ENCODE assay signal across 1 cellular context in the genomic region with DNA sequence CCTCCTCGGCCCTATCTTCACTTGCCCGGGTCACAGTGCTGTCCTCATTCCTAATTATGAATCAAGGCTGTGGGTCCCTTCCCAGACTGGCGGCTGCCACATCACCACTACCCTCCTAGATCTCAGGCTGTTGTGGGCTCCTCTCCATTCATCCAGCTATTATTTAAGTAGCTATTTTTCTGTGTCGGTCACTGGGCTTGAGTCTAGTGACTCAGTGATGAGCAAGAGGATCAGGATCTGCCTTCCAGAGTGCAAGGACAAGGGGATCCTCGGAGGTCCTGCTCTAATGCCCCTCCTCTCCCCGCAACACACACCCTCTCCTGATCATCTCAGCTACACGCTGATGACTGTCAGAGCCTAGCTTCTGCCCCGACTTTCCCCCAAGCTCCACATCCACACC.
TF ChIP-seq lines count a peak whose summit lies in the region.

No MANE protein-coding gene starts in this region.

TF ChIP-seq in HepG2, 621 proteins besides CTCF, POLR2A, EP300 and RAD21 (continued from another document):
- TF ChIP-seq, protein P1, sequence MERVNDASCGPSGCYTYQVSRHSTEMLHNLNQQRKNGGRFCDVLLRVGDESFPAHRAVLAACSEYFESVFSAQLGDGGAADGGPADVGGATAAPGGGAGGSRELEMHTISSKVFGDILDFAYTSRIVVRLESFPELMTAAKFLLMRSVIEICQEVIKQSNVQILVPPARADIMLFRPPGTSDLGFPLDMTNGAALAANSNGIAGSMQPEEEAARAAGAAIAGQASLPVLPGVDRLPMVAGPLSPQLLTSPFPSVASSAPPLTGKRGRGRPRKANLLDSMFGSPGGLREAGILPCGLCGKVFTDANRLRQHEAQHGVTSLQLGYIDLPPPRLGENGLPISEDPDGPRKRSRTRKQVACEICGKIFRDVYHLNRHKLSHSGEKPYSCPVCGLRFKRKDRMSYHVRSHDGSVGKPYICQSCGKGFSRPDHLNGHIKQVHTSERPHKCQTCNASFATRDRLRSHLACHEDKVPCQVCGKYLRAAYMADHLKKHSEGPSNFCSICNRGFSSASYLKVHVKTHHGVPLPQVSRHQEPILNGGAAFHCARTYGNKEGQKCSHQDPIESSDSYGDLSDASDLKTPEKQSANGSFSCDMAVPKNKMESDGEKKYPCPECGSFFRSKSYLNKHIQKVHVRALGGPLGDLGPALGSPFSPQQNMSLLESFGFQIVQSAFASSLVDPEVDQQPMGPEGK (CRISPR knock-in tag; IDR thresholded peaks at IDR 0.05) = no peak
- TF ChIP-seq MLLT10 (CRISPR knock-in tag; IDR thresholded peaks at IDR 0.05) (no peak), SOX6 (IDR thresholded peaks at IDR 0.05) (no peak), SOX6 (CRISPR knock-in tag; IDR thresholded peaks at IDR 0.05) (no peak), NR2F6 (IDR thresholded peaks at IDR 0.05) (no peak), NR2F6 (CRISPR knock-in tag; IDR thresholded peaks at IDR 0.05) (no peak)
- TF ChIP-seq, protein P2, sequence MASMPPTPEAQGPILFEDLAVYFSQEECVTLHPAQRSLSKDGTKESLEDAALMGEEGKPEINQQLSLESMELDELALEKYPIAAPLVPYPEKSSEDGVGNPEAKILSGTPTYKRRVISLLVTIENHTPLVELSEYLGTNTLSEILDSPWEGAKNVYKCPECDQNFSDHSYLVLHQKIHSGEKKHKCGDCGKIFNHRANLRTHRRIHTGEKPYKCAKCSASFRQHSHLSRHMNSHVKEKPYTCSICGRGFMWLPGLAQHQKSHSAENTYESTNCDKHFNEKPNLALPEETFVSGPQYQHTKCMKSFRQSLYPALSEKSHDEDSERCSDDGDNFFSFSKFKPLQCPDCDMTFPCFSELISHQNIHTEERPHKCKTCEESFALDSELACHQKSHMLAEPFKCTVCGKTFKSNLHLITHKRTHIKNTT (CRISPR knock-in tag; IDR thresholded peaks at IDR 0.05) = no peak
